Comparison of ENCODE assay signal across 31 cellular contexts in the genomic region with DNA sequence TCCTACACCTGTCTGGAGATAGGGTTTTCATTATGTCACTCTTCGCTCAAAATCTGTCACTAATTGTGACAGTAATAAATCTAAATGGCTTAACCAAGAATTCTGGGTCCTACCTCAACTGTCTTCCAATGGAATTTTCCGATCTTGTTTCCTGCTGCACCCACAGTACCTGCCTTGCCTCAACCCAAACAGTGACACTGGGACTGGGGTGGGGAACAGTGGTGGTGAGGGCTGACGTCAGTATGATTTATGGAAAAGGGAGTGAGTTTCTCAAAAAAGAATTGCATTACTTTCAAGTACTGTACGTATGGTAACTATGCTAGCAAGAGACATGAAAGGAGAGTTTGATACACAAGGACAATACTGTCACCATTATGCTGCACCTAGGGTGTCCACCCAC. TPM values are rescaled to one million over a fixed set of nuclear protein-coding genes. Genes with fewer than 3 reads are reported as not detected.
"Had no signal": no experiment of that assay in that cellular context is flagged by ENCODE, and none has a peak within 500 bp of the region (broad histone marks: within the 10 kb centered on the region; RNA-seq: fewer than 3 reads in every experiment).

No MANE protein-coding gene starts in this region.

- H3K4me3 ChIP-seq: heart right ventricle, left lung, lung, mucosa of descending colon, pancreas, prostate gland, smooth muscle cell, tibial nerve, upper lobe of left lung, vagina had no signal

- ATAC-seq: heart right ventricle; left cardiac atrium; left lung; mucosa of descending colon; naive thymus-derived CD4-positive, alpha-beta T cell; pancreas; right cardiac atrium; stimulated activated memory B cell treated with anti-CD40 and anti-IgM and Interleukin-4, amounts not matched to agents 10 μg/mL and 1 μg/mL and 100 μg/mL, for 72 hours; stimulated activated naive CD8-positive, alpha-beta T cell treated with anti-CD3 and anti-CD28 coated beads, Interleukin-15, amount 100 ng/mL, for 72 hours had no signal

- DNase-seq: heart right ventricle; hippocampal formation; kidney glomerular epithelial cell; left cardiac atrium; left lung; mesendoderm; midbrain; mucosa of descending colon; naive thymus-derived CD4-positive, alpha-beta T cell; nucleus accumbens; pancreas; posterior cingulate gyrus; retina; right cardiac atrium; stimulated activated CD4-positive, alpha-beta T cell treated with anti-CD3 and anti-CD28 coated beads, Interleukin-1b, Interleukin-23, amount 100 ng/mL, for 48 hours; stimulated activated CD4-positive, alpha-beta T cell treated with anti-CD3 and anti-CD28 coated beads, Interleukin-2, amount 100 ng/mL, for 48 hours; stimulated activated CD4-positive, alpha-beta T cell treated with anti-CD3 and anti-CD28 coated beads, Interleukin-4, amount 100 ng/mL, for 4 hours; stimulated activated CD8-positive, alpha-beta memory T cell treated with anti-CD3 and anti-CD28 coated beads, Interleukin-4, amount 100 ng/mL, for 48 hours; stimulated activated naive CD4-positive, alpha-beta T cell treated with Interleukin-2 at 50 U/mL for 16 hours; stimulated activated naive CD8-positive, alpha-beta T cell treated with anti-CD3 and anti-CD28 coated beads, Interleukin-15, amount 100 ng/mL, for 72 hours; substantia nigra; upper lobe of left lung had no signal

- H3K27ac ChIP-seq: heart right ventricle, left lung, pancreas, prostate gland, tibial nerve, upper lobe of left lung, vagina had no signal

- H3K9me3 ChIP-seq: left lung, mucosa of descending colon, pancreas, prostate gland, upper lobe of left lung, vagina had no signal

- FAIRE-seq: keratinocyte, pancreas had no signal

- H3K4me1 Mint-ChIP-seq: naive thymus-derived CD4-positive, alpha-beta T cell; neural crest cell; stimulated activated memory B cell treated with anti-CD40 and anti-IgM and Interleukin-4, amounts not matched to agents 10 μg/mL and 1 μg/mL and 100 μg/mL, for 72 hours; stimulated activated naive CD8-positive, alpha-beta T cell treated with anti-CD3 and anti-CD28 coated beads, Interleukin-15, amount 100 ng/mL, for 72 hours had no signal

- H3K36me3 Mint-ChIP-seq: naive thymus-derived CD4-positive, alpha-beta T cell; stimulated activated memory B cell treated with anti-CD40 and anti-IgM and Interleukin-4, amounts not matched to agents 10 μg/mL and 1 μg/mL and 100 μg/mL, for 72 hours had no signal

- H3K4me3 Mint-ChIP-seq: naive thymus-derived CD4-positive, alpha-beta T cell; nephron; neural crest cell; stimulated activated memory B cell treated with anti-CD40 and anti-IgM and Interleukin-4, amounts not matched to agents 10 μg/mL and 1 μg/mL and 100 μg/mL, for 72 hours; stimulated activated naive CD8-positive, alpha-beta T cell treated with anti-CD3 and anti-CD28 coated beads, Interleukin-15, amount 100 ng/mL, for 72 hours had no signal

- H3K27ac Mint-ChIP-seq: naive thymus-derived CD4-positive, alpha-beta T cell; stimulated activated memory B cell treated with anti-CD40 and anti-IgM and Interleukin-4, amounts not matched to agents 10 μg/mL and 1 μg/mL and 100 μg/mL, for 72 hours; stimulated activated naive CD8-positive, alpha-beta T cell treated with anti-CD3 and anti-CD28 coated beads, Interleukin-15, amount 100 ng/mL, for 72 hours had no signal

- H3K36me3 ChIP-seq: heart right ventricle, left lung, pancreas, prostate gland, tibial nerve, upper lobe of left lung, vagina had no signal

- H3K4me1 ChIP-seq: left lung, prostate gland, tibial nerve, upper lobe of left lung, vagina had no signal

- H3K27me3 Mint-ChIP-seq: stimulated activated memory B cell treated with anti-CD40 and anti-IgM and Interleukin-4, amounts not matched to agents 10 μg/mL and 1 μg/mL and 100 μg/mL, for 72 hours; stimulated activated naive CD8-positive, alpha-beta T cell treated with anti-CD3 and anti-CD28 coated beads, Interleukin-15, amount 100 ng/mL, for 72 hours had no signal

- H3K4me2 ChIP-seq: smooth muscle cell had no signal

- H3K27me3 ChIP-seq: heart right ventricle, left lung, pancreas, tibial nerve, upper lobe of left lung, vagina had no signal

- H3K9me3 Mint-ChIP-seq: neural crest cell; stimulated activated memory B cell treated with anti-CD40 and anti-IgM and Interleukin-4, amounts not matched to agents 10 μg/mL and 1 μg/mL and 100 μg/mL, for 72 hours; stimulated activated naive CD8-positive, alpha-beta T cell treated with anti-CD3 and anti-CD28 coated beads, Interleukin-15, amount 100 ng/mL, for 72 hours had no signal

RNA-seq across cellular contexts. Expression of gene EFEMP1, which starts 24.9 kb away (rescaled TPM):
- total RNA-seq: naive thymus-derived CD4-positive, alpha-beta T cell had no signal
